ENCODE assay signal across 17 cellular contexts in genomic region chr11:44192015-44192380, GRCh38.
A peak's percentile ranks its signal among the peaks of the same experiment; 100 is the strongest.
DNase-seq lines count a peak whose midpoint lies in the region; ATAC-seq and TF ChIP-seq lines count a peak whose summit lies in the region.
"Had no signal": no experiment of that assay in that cellular context is flagged by ENCODE, and none has a peak within 500 bp of the region (broad histone marks: within the 10 kb centered on the region; RNA-seq: fewer than 3 reads in every experiment).

No MANE protein-coding gene starts in this region.

- DNase-seq in mammary epithelial cell (peak; percentile 20), MCF 10A (ENCODE audit: unreplicated experiment) (no peak), PC-3 (no peak), epithelial cell of esophagus (ENCODE audit: low read depth) (peak; percentile 38), type B pancreatic cell (ENCODE audit: extremely low spot score, unreplicated experiment) (no peak), lower leg skin (ENCODE audit: low spot score in 2 of 2) (no peak)
- DNase-seq: DMS 273 treated with DMSO at 0.1 percent for 48 hours, DND-41, KG1, MV-4-11, NCI-H1694 treated with DMSO at 0.1 percent for 48 hours, NCI-H2107, NCI-H345, NCI-H526 had no signal

- H3K27me3 ChIP-seq in mammary epithelial cell (ENCODE audit: insufficient read depth, low read length) = no peaks in the 10 kb centered on the region
- H3K27me3 ChIP-seq in PC-3 (ENCODE audit: low read length) = no peaks in the 10 kb centered on the region

- ATAC-seq in PC-3 (peak; percentile 11; the same call in 1 of the 2 replicates), HG02973 (IDR thresholded peaks at IDR 0.05; ENCODE audit: unreplicated experiment) (no peak)
- ATAC-seq: Right ventricle myocardium inferior had no signal

- H3K36me3 ChIP-seq in mammary epithelial cell (ENCODE audit: insufficient read depth, low read length) (no peaks in the 10 kb centered on the region), PC-3 (ENCODE audit: low read depth, low read length) (peaks cover 23% of the 10 kb centered on the region)

- 50% methylated on average over 2 of the region's 2 CpGs for WGBS in mammary epithelial cell (ENCODE audit: low coverage, missing lambda C conversion rate)
- 74 to 82% methylated on average over 2 of the region's 2 CpGs for WGBS in lower leg skin, 2 donors

- TF ChIP-seq CTCF in mammary epithelial cell (conservative IDR thresholded peaks at IDR 0.05 in 1 of 2, IDR thresholded peaks at IDR 0.05 in 1 of 2; ENCODE audit: extremely low read depth in 1 of 2, insufficient read depth in 1 of 2, low read depth in 1 of 2, low read length in 2 of 2) = no peak
- TF ChIP-seq CTCF in MCF 10A (IDR thresholded peaks at IDR 0.05; ENCODE audit: unreplicated experiment) = no peak
- TF ChIP-seq CTCF in PC-3 (conservative IDR thresholded peaks at IDR 0.05; ENCODE audit: low read depth, low read length) = no peak
- TF ChIP-seq CTCF in epithelial cell of esophagus (IDR thresholded peaks at IDR 0.05; ENCODE audit: insufficient read depth, low read depth, low read length, missing control alignments) = no peak
- TF ChIP-seq CTCF in type B pancreatic cell (conservative IDR thresholded peaks at IDR 0.05) = no peak
- no peak for TF ChIP-seq CTCF in lower leg skin (IDR thresholded peaks at IDR 0.05)

- H3K36me3 Mint-ChIP-seq in MCF 10A (ENCODE audit: insufficient read depth, unreplicated experiment) = peaks cover 16% of the 10 kb centered on the region
- H3K36me3 Mint-ChIP-seq in type B pancreatic cell = peaks cover 35% of the 10 kb centered on the region

- H3K9me3 Mint-ChIP-seq in MCF 10A (ENCODE audit: unreplicated experiment) (peaks cover 22% of the 10 kb centered on the region), type B pancreatic cell (peaks cover 15% of the 10 kb centered on the region)

- H3F3A ChIP-seq in PC-3 (ENCODE audit: low read length, unreplicated experiment) = no peaks in the 10 kb centered on the region

- no peak overlapping the region for H3K4me2 ChIP-seq in mammary epithelial cell (ENCODE audit: insufficient read depth, low read depth, low read length)
- H3K4me2 ChIP-seq in PC-3 (ENCODE audit: low read length) = no peak overlapping the region

- peaks cover 7% of the 10 kb centered on the region for H3K9me3 ChIP-seq in mammary epithelial cell (replicated peaks; ENCODE audit: insufficient read depth, low read length)
- H3K9me3 ChIP-seq in PC-3 (ENCODE audit: low read length) = no peaks in the 10 kb centered on the region

- no peaks in the 10 kb centered on the region for H3K9me2 ChIP-seq in PC-3 (replicated peaks; ENCODE audit: low read length)

- H4K20me1 ChIP-seq in mammary epithelial cell (ENCODE audit: insufficient read depth, low read length) (no peaks in the 10 kb centered on the region), PC-3 (ENCODE audit: low read length) (no peaks in the 10 kb centered on the region)

- H3K9ac ChIP-seq in mammary epithelial cell (ENCODE audit: insufficient read depth, low read length) (no peak overlapping the region), PC-3 (ENCODE audit: low read length) (no peak overlapping the region)

- H3K4me3 Mint-ChIP-seq in MCF 10A (ENCODE audit: unreplicated experiment) = no peak overlapping the region
- peak overlapping the region; percentile 27 for H3K4me3 Mint-ChIP-seq in type B pancreatic cell
- H3K4me3 Mint-ChIP-seq: CD14-positive monocyte had no signal

- no peak overlapping the region for H3K27ac Mint-ChIP-seq in MCF 10A (ENCODE audit: low read depth, unreplicated experiment)
- H3K27ac Mint-ChIP-seq in type B pancreatic cell = no peak overlapping the region
- H3K27ac Mint-ChIP-seq: CD14-positive monocyte had no signal

- POLR2A ChIA-PET in MCF 10A (lab: Yijun Ruan, JAX) = interaction anchor here (1.4 kb wide), 1 partner anchor 12 kb away, joined by 5 read pairs; no protein-coding TSS in a partner anchor
- POLR2A ChIA-PET in PC-3 (lab: Charles Lee; ENCODE audit: unreplicated experiment) = no interaction called here

- intact Hi-C loops in mammary epithelial cell (cut with micrococcal nuclease) = no loop called here
- intact Hi-C loops in MCF 10A (cut with micrococcal nuclease) = no loop called here
- intact Hi-C loops in PC-3 (cut with micrococcal nuclease) = no loop called here
- intact Hi-C loops in lower leg skin (cut with DNase I; ENCODE audit: low total_unique reads) = no loop called here

- H3K4me3 ChIP-seq in mammary epithelial cell (replicated peaks in 1 of 3; ENCODE audit: insufficient read depth in 1 of 3, low read depth in 2 of 3, low read length in 3 of 3) = no peak overlapping the region
- H3K4me3 ChIP-seq in PC-3 (ENCODE audit: low read length) = no peak overlapping the region
- no peak overlapping the region for H3K4me3 ChIP-seq in epithelial cell of esophagus (ENCODE audit: low read length)
- no peak overlapping the region for H3K4me3 ChIP-seq in lower leg skin (ENCODE audit: low read depth, poor library complexity, severe bottlenecking)

- dilution Hi-C loops in mammary epithelial cell (cut with HindIII; ENCODE audit: low sequenced_read_pairs) = no loop called here

- H3K4me1 ChIP-seq in mammary epithelial cell (ENCODE audit: insufficient read depth, low read length) (peaks cover 8% of the 10 kb centered on the region), PC-3 (ENCODE audit: insufficient read depth, low read length) (peaks cover 18% of the 10 kb centered on the region)

- H3K27me3 Mint-ChIP-seq in MCF 10A (ENCODE audit: insufficient read depth, unreplicated experiment) (no peaks in the 10 kb centered on the region), type B pancreatic cell (no peaks in the 10 kb centered on the region)

- H3K27ac ChIP-seq in mammary epithelial cell (ENCODE audit: insufficient read depth, low read depth, low read length) = no peak overlapping the region
- no peak overlapping the region for H3K27ac ChIP-seq in PC-3 (ENCODE audit: low read length)

- H3K79me2 ChIP-seq in mammary epithelial cell (ENCODE audit: insufficient read depth, low read length) (peaks cover 18% of the 10 kb centered on the region), PC-3 (ENCODE audit: low read length) (no peaks in the 10 kb centered on the region)

- CTCF ChIA-PET in mammary epithelial cell (lab: Charles Lee; ENCODE audit: low non-redundant PET) (interaction anchor here (0.6 kb wide), 1 partner anchor 98 kb away, joined by 3 read pairs; no protein-coding TSS in a partner anchor), MCF 10A (lab: Yijun Ruan, JAX) (interaction anchor here (0.6 to 1.2 kb wide), 2 partner anchors 13 to 15 kb away, joined by 3 read pairs; no protein-coding TSS in a partner anchor), PC-3 (lab: Charles Lee) (no interaction called here)

- TF ChIP-seq POLR2A in lower leg skin (IDR thresholded peaks at IDR 0.05) = no peak

- no TSS peak for BruUV-seq in mammary epithelial cell (replicated peaks; lab: Mats Ljungman, UMichigan)
- BruUV-seq in MCF 10A (replicated peaks; lab: Mats Ljungman, UMichigan) = no TSS peak
- no TSS peak for BruUV-seq in PC-3 (replicated peaks; lab: Mats Ljungman, UMichigan)

- no peak overlapping the region for H2AFZ ChIP-seq in mammary epithelial cell (ENCODE audit: low read depth, low read length)
- H2AFZ ChIP-seq in PC-3 (ENCODE audit: low read length) = no peak overlapping the region

- no peaks in the 10 kb centered on the region for H3K4me1 Mint-ChIP-seq in MCF 10A (ENCODE audit: insufficient read depth, unreplicated experiment)
- H3K4me1 Mint-ChIP-seq in type B pancreatic cell (ENCODE audit: unreplicated experiment) = peaks cover 25% of the 10 kb centered on the region

- in situ Hi-C loops in mammary epithelial cell (cut with MboI; ENCODE audit: low sequenced_read_pairs in 2 of 2) = no loop called here

Comparison
In these comparisons a context has a peak if more than half of its experiments do, and no peak if none do; other contexts are left out.
1. DNase-seq: peak in mammary epithelial cell (single experiment) and epithelial cell of esophagus (single experiment); none in MCF 10A (single experiment), PC-3 (single experiment), type B pancreatic cell (single experiment) and lower leg skin (0 of 2).